Comparison of ENCODE assay signal across 18 cellular contexts in the genomic region with DNA sequence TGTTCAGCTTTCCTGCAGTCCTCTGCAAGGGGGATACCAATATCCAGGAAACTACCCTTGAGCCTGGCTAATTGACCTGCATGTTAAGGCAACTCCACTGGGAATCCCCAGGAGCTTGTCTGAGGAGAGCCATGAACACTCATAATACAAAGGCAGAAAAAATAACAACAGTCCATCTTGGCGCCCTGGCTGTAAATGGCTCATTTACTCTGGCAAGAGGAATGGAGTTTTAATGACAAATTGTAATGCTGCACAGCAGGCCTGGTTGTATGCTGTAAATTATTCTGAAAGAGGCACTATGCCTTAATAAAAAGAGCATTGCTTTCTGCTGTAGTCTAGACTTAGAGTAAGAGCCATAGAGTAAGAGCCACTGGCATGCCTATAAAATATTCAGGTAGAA. TPM values are rescaled to one million over a fixed set of nuclear protein-coding genes. Genes with fewer than 3 reads are reported as not detected.
"Had no signal": no experiment of that assay in that cellular context is flagged by ENCODE, and none has a peak within 500 bp of the region (broad histone marks: within the 10 kb centered on the region; RNA-seq: fewer than 3 reads in every experiment).

No MANE protein-coding gene starts in this region.

- H3K4me1 ChIP-seq: neural progenitor cell, sigmoid colon, spleen, testis, upper lobe of left lung had no signal

- H3K27ac ChIP-seq: neural progenitor cell, ovary, sigmoid colon, spleen, testis, upper lobe of left lung, WERI-Rb-1 had no signal

- H3K9me3 ChIP-seq: ovary, sigmoid colon, spleen, testis, upper lobe of left lung had no signal

- H3K36me3 ChIP-seq: neural progenitor cell, ovary, sigmoid colon, spleen, upper lobe of left lung, WERI-Rb-1 had no signal

- ATAC-seq: activated CD8-positive, alpha-beta memory T cell treated with anti-CD3 and anti-CD28 coated beads, Interleukin-2, amount 10 ng/mL, durations not matched to agents 7 days and 5 days; left cardiac atrium; stimulated activated naive CD8-positive, alpha-beta T cell treated with anti-CD3 and anti-CD28 coated beads, Interleukin-15, amount 100 ng/mL, for 72 hours had no signal

- H3K4me3 ChIP-seq: lung, neural progenitor cell, ovary, sigmoid colon, spleen, testis, upper lobe of left lung had no signal

- DNase-seq: activated CD4-positive, alpha-beta memory T cell treated with anti-CD3 and anti-CD28 coated beads for 36 hours; activated CD8-positive, alpha-beta memory T cell treated with anti-CD3 and anti-CD28 coated beads, Interleukin-2, amount 10 ng/mL, durations not matched to agents 7 days and 5 days; activated naive CD4-positive, alpha-beta T cell treated with anti-CD3 and anti-CD28 coated beads, Interleukin-2, amount 50 U/mL, for 16 hours; activated T-cell treated with anti-CD3 and anti-CD28 coated beads, Interleukin-2, amount 50 U/mL, for 1 hour; endodermal cell; head of caudate nucleus; left cardiac atrium; midbrain; ovary; sigmoid colon; spleen; stimulated activated naive CD8-positive, alpha-beta T cell treated with anti-CD3 and anti-CD28 coated beads, Interleukin-15, amount 100 ng/mL, for 72 hours; testis; upper lobe of left lung; WERI-Rb-1 had no signal

RNA-seq across cellular contexts. Expression of gene SLC8A3, which starts 58.3 kb away (rescaled TPM):
- total RNA-seq: activated CD8-positive, alpha-beta memory T cell treated with anti-CD3 and anti-CD28 coated beads, Interleukin-2, amount 10 ng/mL, durations not matched to agents 7 days and 5 days; bronchial epithelial cell had no signal
